ENCODE assay signal across 1 cellular context in the genomic region with DNA sequence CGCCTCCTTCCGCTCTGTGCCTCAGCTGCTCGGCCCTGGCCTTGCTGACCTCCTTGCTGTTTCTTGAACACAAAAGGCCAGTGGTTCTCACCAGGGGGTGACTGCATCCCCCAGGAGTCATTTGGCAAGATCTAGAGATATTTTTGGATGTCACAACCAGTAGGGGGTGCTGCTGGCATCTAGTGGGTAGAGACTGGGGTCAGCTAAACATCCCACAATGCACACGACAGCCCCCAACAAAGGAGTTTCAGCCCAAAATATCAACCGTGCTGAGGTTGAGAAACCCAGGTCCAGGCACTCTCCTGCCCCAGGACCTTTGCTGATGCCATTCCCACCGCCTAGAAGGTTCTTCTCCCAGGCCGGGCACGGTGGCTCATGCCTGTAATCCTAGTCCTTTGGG.
TF ChIP-seq lines count a peak whose summit lies in the region.

No MANE protein-coding gene starts in this region.

TF ChIP-seq in GM12878, 131 proteins besides CTCF, POLR2A, EP300 and RAD21:
- TF ChIP-seq STAT1 (conservative IDR thresholded peaks at IDR 0.05) (no peak), POLR2AphosphoS2 (IDR thresholded peaks at IDR 0.05; ENCODE audit: low read depth, low read length) (no peak), EZH2 (IDR thresholded peaks at IDR 0.05; ENCODE audit: borderline replicate concordance, control insufficient read depth, low read depth, low read length) (no peak), PML (IDR thresholded peaks at IDR 0.05; ENCODE audit: low read length) (no peak), SP1 (IDR thresholded peaks at IDR 0.05; ENCODE audit: low read depth, low read length) (no peak), POU2F2 (IDR thresholded peaks at IDR 0.05; ENCODE audit: borderline replicate concordance, low read depth, low read length) (no peak), CBFB (IDR thresholded peaks at IDR 0.05; ENCODE audit: low read depth) (no peak), BCL11A (IDR thresholded peaks at IDR 0.05; ENCODE audit: low read depth, low read length) (no peak), IRF4 (IDR thresholded peaks at IDR 0.05; ENCODE audit: low read depth, low read length) (no peak), NR2C1 (IDR thresholded peaks at IDR 0.05) (no peak), ZNF274 (IDR thresholded peaks at IDR 0.05; ENCODE audit: insufficient read depth, insufficient read length) (no peak), RELA (IDR thresholded peaks at IDR 0.05; ENCODE audit: borderline replicate concordance, partially characterized antibody) (no peak)
- TF ChIP-seq, protein P1, sequence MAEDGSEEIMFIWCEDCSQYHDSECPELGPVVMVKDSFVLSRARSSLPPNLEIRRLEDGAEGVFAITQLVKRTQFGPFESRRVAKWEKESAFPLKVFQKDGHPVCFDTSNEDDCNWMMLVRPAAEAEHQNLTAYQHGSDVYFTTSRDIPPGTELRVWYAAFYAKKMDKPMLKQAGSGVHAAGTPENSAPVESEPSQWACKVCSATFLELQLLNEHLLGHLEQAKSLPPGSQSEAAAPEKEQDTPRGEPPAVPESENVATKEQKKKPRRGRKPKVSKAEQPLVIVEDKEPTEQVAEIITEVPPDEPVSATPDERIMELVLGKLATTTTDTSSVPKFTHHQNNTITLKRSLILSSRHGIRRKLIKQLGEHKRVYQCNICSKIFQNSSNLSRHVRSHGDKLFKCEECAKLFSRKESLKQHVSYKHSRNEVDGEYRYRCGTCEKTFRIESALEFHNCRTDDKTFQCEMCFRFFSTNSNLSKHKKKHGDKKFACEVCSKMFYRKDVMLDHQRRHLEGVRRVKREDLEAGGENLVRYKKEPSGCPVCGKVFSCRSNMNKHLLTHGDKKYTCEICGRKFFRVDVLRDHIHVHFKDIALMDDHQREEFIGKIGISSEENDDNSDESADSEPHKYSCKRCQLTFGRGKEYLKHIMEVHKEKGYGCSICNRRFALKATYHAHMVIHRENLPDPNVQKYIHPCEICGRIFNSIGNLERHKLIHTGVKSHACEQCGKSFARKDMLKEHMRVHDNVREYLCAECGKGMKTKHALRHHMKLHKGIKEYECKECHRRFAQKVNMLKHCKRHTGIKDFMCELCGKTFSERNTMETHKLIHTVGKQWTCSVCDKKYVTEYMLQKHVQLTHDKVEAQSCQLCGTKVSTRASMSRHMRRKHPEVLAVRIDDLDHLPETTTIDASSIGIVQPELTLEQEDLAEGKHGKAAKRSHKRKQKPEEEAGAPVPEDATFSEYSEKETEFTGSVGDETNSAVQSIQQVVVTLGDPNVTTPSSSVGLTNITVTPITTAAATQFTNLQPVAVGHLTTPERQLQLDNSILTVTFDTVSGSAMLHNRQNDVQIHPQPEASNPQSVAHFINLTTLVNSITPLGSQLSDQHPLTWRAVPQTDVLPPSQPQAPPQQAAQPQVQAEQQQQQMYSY (CRISPR knock-in tag; IDR thresholded peaks at IDR 0.05): no peak
- TF ChIP-seq, protein P2, sequence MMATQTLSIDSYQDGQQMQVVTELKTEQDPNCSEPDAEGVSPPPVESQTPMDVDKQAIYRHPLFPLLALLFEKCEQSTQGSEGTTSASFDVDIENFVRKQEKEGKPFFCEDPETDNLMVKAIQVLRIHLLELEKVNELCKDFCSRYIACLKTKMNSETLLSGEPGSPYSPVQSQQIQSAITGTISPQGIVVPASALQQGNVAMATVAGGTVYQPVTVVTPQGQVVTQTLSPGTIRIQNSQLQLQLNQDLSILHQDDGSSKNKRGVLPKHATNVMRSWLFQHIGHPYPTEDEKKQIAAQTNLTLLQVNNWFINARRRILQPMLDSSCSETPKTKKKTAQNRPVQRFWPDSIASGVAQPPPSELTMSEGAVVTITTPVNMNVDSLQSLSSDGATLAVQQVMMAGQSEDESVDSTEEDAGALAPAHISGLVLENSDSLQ (IDR thresholded peaks at IDR 0.05): no peak
- TF ChIP-seq, protein P3, sequence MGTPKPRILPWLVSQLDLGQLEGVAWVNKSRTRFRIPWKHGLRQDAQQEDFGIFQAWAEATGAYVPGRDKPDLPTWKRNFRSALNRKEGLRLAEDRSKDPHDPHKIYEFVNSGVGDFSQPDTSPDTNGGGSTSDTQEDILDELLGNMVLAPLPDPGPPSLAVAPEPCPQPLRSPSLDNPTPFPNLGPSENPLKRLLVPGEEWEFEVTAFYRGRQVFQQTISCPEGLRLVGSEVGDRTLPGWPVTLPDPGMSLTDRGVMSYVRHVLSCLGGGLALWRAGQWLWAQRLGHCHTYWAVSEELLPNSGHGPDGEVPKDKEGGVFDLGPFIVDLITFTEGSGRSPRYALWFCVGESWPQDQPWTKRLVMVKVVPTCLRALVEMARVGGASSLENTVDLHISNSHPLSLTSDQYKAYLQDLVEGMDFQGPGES (IDR thresholded peaks at IDR 0.05): no peak
- TF ChIP-seq, protein P4, sequence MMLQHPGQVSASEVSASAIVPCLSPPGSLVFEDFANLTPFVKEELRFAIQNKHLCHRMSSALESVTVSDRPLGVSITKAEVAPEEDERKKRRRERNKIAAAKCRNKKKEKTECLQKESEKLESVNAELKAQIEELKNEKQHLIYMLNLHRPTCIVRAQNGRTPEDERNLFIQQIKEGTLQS (IDR thresholded peaks at IDR 0.05; ENCODE audit: borderline replicate concordance, extremely low read depth, low read depth, low read length): no peak
- TF ChIP-seq, protein P5, sequence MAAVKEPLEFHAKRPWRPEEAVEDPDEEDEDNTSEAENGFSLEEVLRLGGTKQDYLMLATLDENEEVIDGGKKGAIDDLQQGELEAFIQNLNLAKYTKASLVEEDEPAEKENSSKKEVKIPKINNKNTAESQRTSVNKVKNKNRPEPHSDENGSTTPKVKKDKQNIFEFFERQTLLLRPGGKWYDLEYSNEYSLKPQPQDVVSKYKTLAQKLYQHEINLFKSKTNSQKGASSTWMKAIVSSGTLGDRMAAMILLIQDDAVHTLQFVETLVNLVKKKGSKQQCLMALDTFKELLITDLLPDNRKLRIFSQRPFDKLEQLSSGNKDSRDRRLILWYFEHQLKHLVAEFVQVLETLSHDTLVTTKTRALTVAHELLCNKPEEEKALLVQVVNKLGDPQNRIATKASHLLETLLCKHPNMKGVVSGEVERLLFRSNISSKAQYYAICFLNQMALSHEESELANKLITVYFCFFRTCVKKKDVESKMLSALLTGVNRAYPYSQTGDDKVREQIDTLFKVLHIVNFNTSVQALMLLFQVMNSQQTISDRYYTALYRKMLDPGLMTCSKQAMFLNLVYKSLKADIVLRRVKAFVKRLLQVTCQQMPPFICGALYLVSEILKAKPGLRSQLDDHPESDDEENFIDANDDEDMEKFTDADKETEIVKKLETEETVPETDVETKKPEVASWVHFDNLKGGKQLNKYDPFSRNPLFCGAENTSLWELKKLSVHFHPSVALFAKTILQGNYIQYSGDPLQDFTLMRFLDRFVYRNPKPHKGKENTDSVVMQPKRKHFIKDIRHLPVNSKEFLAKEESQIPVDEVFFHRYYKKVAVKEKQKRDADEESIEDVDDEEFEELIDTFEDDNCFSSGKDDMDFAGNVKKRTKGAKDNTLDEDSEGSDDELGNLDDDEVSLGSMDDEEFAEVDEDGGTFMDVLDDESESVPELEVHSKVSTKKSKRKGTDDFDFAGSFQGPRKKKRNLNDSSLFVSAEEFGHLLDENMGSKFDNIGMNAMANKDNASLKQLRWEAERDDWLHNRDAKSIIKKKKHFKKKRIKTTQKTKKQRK (IDR thresholded peaks at IDR 0.05; ENCODE audit: low read depth, low read length): no peak
TF ChIP-seq in GM12878: peak in this region for 0.
